Comparison of ENCODE assay signal across 8 cellular contexts in the genomic region with DNA sequence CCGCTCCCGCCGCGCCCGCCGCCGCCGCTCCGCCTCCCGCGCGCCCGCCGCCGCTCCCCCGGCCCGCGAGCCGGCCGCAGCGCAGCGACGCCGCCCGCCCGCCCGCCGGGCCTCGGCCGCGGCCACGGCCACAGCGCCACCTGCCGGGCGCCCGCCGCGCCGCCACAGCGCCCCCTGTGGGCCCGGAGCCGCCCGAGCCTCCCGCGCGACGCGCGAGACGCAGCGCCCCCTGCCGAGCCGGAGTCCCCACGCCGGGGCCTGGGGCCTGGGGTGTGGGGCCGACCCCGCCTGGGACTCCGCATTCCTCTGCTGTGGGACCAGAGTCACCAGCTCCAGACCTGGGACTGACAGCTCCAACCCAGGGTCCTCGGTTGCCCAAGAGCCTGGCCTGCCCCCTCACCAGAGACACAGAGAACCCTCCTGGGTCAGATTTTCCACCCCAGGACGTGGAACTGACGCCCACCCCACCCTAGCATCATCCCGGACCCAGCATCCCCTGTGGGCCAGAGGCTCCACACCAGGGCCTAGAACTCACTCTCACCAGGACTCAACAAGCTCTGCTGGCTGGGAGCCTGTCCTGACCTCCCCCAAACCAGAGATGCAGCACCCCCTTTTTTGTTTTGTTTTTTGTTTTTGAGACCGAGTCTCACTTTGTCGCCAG. TPM values are rescaled to one million over a fixed set of nuclear protein-coding genes. Genes with fewer than 3 reads are reported as not detected.
A peak's percentile ranks its signal among the peaks of the same experiment; 100 is the strongest.
DNase-seq lines count a peak whose midpoint lies in the region; ATAC-seq and TF ChIP-seq lines count a peak whose summit lies in the region.

Gene RAPGEF1 (minus strand): TSS at position 89 of the 661 bp plus-strand sequence. CDS start 246 bp downstream, outside the sequence.

- H3K9me2 ChIP-seq in SK-N-SH: no peaks in the 10 kb centered on the region

- 49% methylated on average over 5 of the region's 64 CpGs for WGBS in SK-N-SH (ENCODE audit: low lambda C conversion rate)
- WGBS in prostate gland: 19% methylated on average over 30 of the region's 64 CpGs

- H2AFZ ChIP-seq in SK-N-SH (ENCODE audit: low read depth): peak within 1 kb of the TSS; percentile 43; the same call in 1 of the 2 replicates

- TF ChIP-seq RAD21 in SK-N-SH (IDR thresholded peaks at IDR 0.05; ENCODE audit: low read length): peak; percentile 73

- peaks cover 55% of the 10 kb centered on the region for H3K4me1 Mint-ChIP-seq in activated naive CD8-positive, alpha-beta T cell treated with anti-CD3 and anti-CD28 coated beads, Interleukin-2, amount 10 ng/mL, durations not matched to agents 7 days and 5 days

- TF ChIP-seq POLR2A in prostate gland (IDR thresholded peaks at IDR 0.05): no peak
- TF ChIP-seq POLR2A in uterus (IDR thresholded peaks at IDR 0.05): no peak

- no TSS peak for BruUV-seq in A673 (replicated peaks; lab: Mats Ljungman, UMichigan)

- peak within 1 kb of the TSS; percentile 83 for H3K27ac Mint-ChIP-seq in activated naive CD8-positive, alpha-beta T cell treated with anti-CD3 and anti-CD28 coated beads, Interleukin-2, amount 10 ng/mL, durations not matched to agents 7 days and 5 days

- peak within 1 kb of the TSS; percentile 96 for H3K4me2 ChIP-seq in SK-N-SH

- H3K27ac ChIP-seq in A673 (ENCODE audit: low read depth, low read length, poor library complexity, severe bottlenecking): peak within 1 kb of the TSS; percentile 73
- H3K27ac ChIP-seq in SK-N-SH (ENCODE audit: low read depth in 2 of 2, low read length in 1 of 2): peak within 1 kb of the TSS; percentile 11 to 68; a peak in 2 of 4 replicates
- peak within 1 kb of the TSS; percentile 74 to 85 for H3K27ac ChIP-seq in prostate gland
- H3K27ac ChIP-seq in uterus: peak within 1 kb of the TSS; percentile 75 to 98

- ATAC-seq in GM18511 (IDR thresholded peaks at IDR 0.05; ENCODE audit: unreplicated experiment) (peak; percentile 53), HG03354 (IDR thresholded peaks at IDR 0.05; ENCODE audit: poor library complexity, severe bottlenecking, unreplicated experiment) (peak; percentile 57), left cardiac atrium (peak; percentile 67 to 70)
- ATAC-seq in activated naive CD8-positive, alpha-beta T cell treated with anti-CD3 and anti-CD28 coated beads, Interleukin-2, amount 10 ng/mL, durations not matched to agents 7 days and 5 days (ENCODE audit: low read depth): peak; percentile 70

- H3K9me3 Mint-ChIP-seq in activated naive CD8-positive, alpha-beta T cell treated with anti-CD3 and anti-CD28 coated beads, Interleukin-2, amount 10 ng/mL, durations not matched to agents 7 days and 5 days: no peaks in the 10 kb centered on the region

- peaks cover 42% of the 10 kb centered on the region for H3K79me2 ChIP-seq in SK-N-SH (ENCODE audit: insufficient read depth)

- peak; percentile 73 for DNase-seq in A673 (ENCODE audit: low spot score)
- peak; percentile 97 for DNase-seq in SK-N-SH
- peak; percentile 99 for DNase-seq in activated naive CD8-positive, alpha-beta T cell treated with anti-CD3 and anti-CD28 coated beads, Interleukin-2, amount 10 ng/mL, durations not matched to agents 7 days and 5 days
- DNase-seq in left cardiac atrium: peak; percentile 81
- no peak for DNase-seq in prostate gland (ENCODE audit: low spot score)
- DNase-seq in uterus: peak; percentile 54 to 76

- H3K4me1 ChIP-seq in A673 (ENCODE audit: insufficient read depth, low read length, poor library complexity, severe bottlenecking) (no peaks in the 10 kb centered on the region), SK-N-SH (ENCODE audit: control insufficient read depth in 1 of 2, insufficient read depth in 2 of 2, low read depth in 1 of 2, low read length in 1 of 2) (peaks cover 7 to 12% of the 10 kb centered on the region in 2 experiments; a peak in 3 of 4 replicates), prostate gland (replicated peaks) (peaks cover 6% of the 10 kb centered on the region), uterus (peaks cover 5 to 8% of the 10 kb centered on the region in 2 donors)

- intact Hi-C loops in A673 (cut with micrococcal nuclease; ENCODE audit: unreplicated experiment): loop anchor here (1.0 to 10.0 kb wide), 2 partner anchors 149 to 235 kb away; partner anchors contain the start of gene POMT1
- intact Hi-C loops in left cardiac atrium (cut with DNase I): loop anchor here (5.0 to 10.0 kb wide), 6 partner anchors 65 to 388 kb away; partner anchors contain the start of gene POMT1 (in 1 of the 2)
- intact Hi-C loops in prostate gland (cut with DNase I): loop anchor here (1.0 to 10.0 kb wide), 4 partner anchors 133 to 393 kb away; no protein-coding TSS in a partner anchor
- intact Hi-C loops in uterus (cut with DNase I; ENCODE audit: low total_unique reads): loop anchor here (2.0 to 5.0 kb wide), 2 partner anchors 149 to 388 kb away; no protein-coding TSS in a partner anchor

- TF ChIP-seq CTCF in A673 (conservative IDR thresholded peaks at IDR 0.05; ENCODE audit: low read depth, low read length) (peak; percentile 73), SK-N-SH (IDR thresholded peaks at IDR 0.05) (peak; percentile 79), prostate gland (IDR thresholded peaks at IDR 0.05) (peak; percentile 81 to 98 (median 86)), uterus (IDR thresholded peaks at IDR 0.05) (peak; percentile 61 to 100 (median 98))

- H3F3A ChIP-seq in SK-N-SH (replicated peaks; ENCODE audit: insufficient read depth): no peaks in the 10 kb centered on the region

- H3K36me3 Mint-ChIP-seq in activated naive CD8-positive, alpha-beta T cell treated with anti-CD3 and anti-CD28 coated beads, Interleukin-2, amount 10 ng/mL, durations not matched to agents 7 days and 5 days: peaks cover 6% of the 10 kb centered on the region

- H3K4me3 ChIP-seq in A673 (ENCODE audit: low read depth, low read length, poor library complexity, severe bottlenecking) (peak within 1 kb of the TSS; percentile 79), SK-N-SH (ENCODE audit: low read depth in 2 of 2, low read length in 1 of 2) (peak within 1 kb of the TSS; percentile 77 to 85), prostate gland (peak within 1 kb of the TSS; percentile 54 to 55), uterus (peak within 1 kb of the TSS; percentile 53 to 63)

- CTCF ChIA-PET in A673 (lab: Charles Lee): interaction anchor here (0.7 to 2.1 kb wide), 3 partner anchors 11 to 1802 kb away, joined by 4 to 8 read pairs (median 4); no protein-coding TSS in a partner anchor
- CTCF ChIA-PET in SK-N-SH (lab: Yijun Ruan, JAX): interaction anchor here (0.6 to 9.9 kb wide), 79 partner anchors 11 to 643 kb away, joined by 3 to 78 read pairs (median 4); no protein-coding TSS in a partner anchor

- peak within 1 kb of the TSS; percentile 94 for H3K4me3 Mint-ChIP-seq in activated naive CD8-positive, alpha-beta T cell treated with anti-CD3 and anti-CD28 coated beads, Interleukin-2, amount 10 ng/mL, durations not matched to agents 7 days and 5 days

- H3K9me3 ChIP-seq in A673 (ENCODE audit: low read depth, low read length, poor library complexity, severe bottlenecking): no peaks in the 10 kb centered on the region
- no peaks in the 10 kb centered on the region for H3K9me3 ChIP-seq in SK-N-SH
- H3K9me3 ChIP-seq in prostate gland: no peaks in the 10 kb centered on the region
- no peaks in the 10 kb centered on the region for H3K9me3 ChIP-seq in uterus

- peaks cover 23% of the 10 kb centered on the region for H4K20me1 ChIP-seq in SK-N-SH (ENCODE audit: insufficient read depth)

- H3K27me3 Mint-ChIP-seq in activated naive CD8-positive, alpha-beta T cell treated with anti-CD3 and anti-CD28 coated beads, Interleukin-2, amount 10 ng/mL, durations not matched to agents 7 days and 5 days: no peaks in the 10 kb centered on the region

- no peak for TF ChIP-seq EP300 in SK-N-SH (IDR thresholded peaks at IDR 0.05; ENCODE audit: borderline replicate concordance in 1 of 2, low read depth in 1 of 2, low read length in 1 of 2)

- POLR2A ChIA-PET in A673 (lab: Charles Lee; ENCODE audit: low non-redundant PET): interaction anchor here (0.6 kb wide), 1 partner anchor 752 kb away, joined by 3 read pairs; no protein-coding TSS in a partner anchor
- POLR2A ChIA-PET in SK-N-SH (lab: Yijun Ruan, JAX): no interaction called here
- POLR2A ChIA-PET in activated naive CD8-positive, alpha-beta T cell treated with anti-CD3 and anti-CD28 coated beads, Interleukin-2, amount 10 ng/mL, durations not matched to agents 7 days and 5 days (lab: Charles Lee): interaction anchor here (1.0 to 4.0 kb wide), 7 partner anchors 8 to 367 kb away, joined by 3 to 19 read pairs (median 3); no protein-coding TSS in a partner anchor

- H3K9ac ChIP-seq in SK-N-SH: peak within 1 kb of the TSS; percentile 63

- H3K36me3 ChIP-seq in A673 (ENCODE audit: insufficient read depth, low read length, poor library complexity, severe bottlenecking) (no peaks in the 10 kb centered on the region), SK-N-SH (replicated peaks in 1 of 2; ENCODE audit: control insufficient read depth in 1 of 2, insufficient read depth in 2 of 2, low read length in 1 of 2) (no peaks in the 10 kb centered on the region), prostate gland (no peaks in the 10 kb centered on the region), uterus (no peaks in the 10 kb centered on the region)

- H3K27me3 ChIP-seq in A673 (replicated peaks; ENCODE audit: insufficient read depth, low read depth, low read length, poor library complexity): no peaks in the 10 kb centered on the region
- H3K27me3 ChIP-seq in SK-N-SH (ENCODE audit: insufficient read depth): no peaks in the 10 kb centered on the region
- H3K27me3 ChIP-seq in prostate gland (replicated peaks; ENCODE audit: insufficient read depth): no peaks in the 10 kb centered on the region
- no peaks in the 10 kb centered on the region for H3K27me3 ChIP-seq in uterus

TF ChIP-seq in SK-N-SH, 30 proteins besides CTCF, POLR2A, EP300 and RAD21 (continues in another document):
- TF ChIP-seq CHD2 (IDR thresholded peaks at IDR 0.05; ENCODE audit: low read length, partially characterized antibody) (peak; percentile 14), JUND (IDR thresholded peaks at IDR 0.05) (no peak), RCOR1 (IDR thresholded peaks at IDR 0.05; ENCODE audit: low read length) (no peak), NRF1 (IDR thresholded peaks at IDR 0.05; ENCODE audit: low read depth, low read length) (0 out of 2 replicates have a peak, but pooled peaks have one; percentile 14), SMC3 (IDR thresholded peaks at IDR 0.05; ENCODE audit: low read depth, low read length) (peak; percentile 91)

RNA-seq across cellular contexts. Expression of gene RAPGEF1, which starts in this region (rescaled TPM):
- total RNA-seq in A673 (2021) (56.4 and 61.5 TPM in 2 replicates), left cardiac atrium (100 to 1,000 TPM; 108 to 109 TPM), prostate gland (10 to 100 TPM; 28.6 to 63.8 TPM), uterus (10 to 100 TPM; 13.1 to 73.7 (median 26.2) TPM)
- 26.2 and 27.0 TPM in 2 replicates for polyA plus RNA-seq in SK-N-SH (2012; rRNA removed)
- 16.1 and 21.6 TPM in 2 replicates for polyA plus RNA-seq in SK-N-SH (2012; cell fraction: cytosol; rRNA removed)
- polyA plus RNA-seq in SK-N-SH (2012; cell fraction: nucleus; rRNA removed): 28.8 and 31.1 TPM in 2 replicates
- total RNA-seq in activated naive CD8-positive, alpha-beta T cell treated with anti-CD3 and anti-CD28 coated beads, Interleukin-2, amount 10 ng/mL, durations not matched to agents 7 days and 5 days: 100 to 1,000 TPM; 129 to 131 TPM
